Comparison of ENCODE assay signal across 1 cellular context in the genomic region with DNA sequence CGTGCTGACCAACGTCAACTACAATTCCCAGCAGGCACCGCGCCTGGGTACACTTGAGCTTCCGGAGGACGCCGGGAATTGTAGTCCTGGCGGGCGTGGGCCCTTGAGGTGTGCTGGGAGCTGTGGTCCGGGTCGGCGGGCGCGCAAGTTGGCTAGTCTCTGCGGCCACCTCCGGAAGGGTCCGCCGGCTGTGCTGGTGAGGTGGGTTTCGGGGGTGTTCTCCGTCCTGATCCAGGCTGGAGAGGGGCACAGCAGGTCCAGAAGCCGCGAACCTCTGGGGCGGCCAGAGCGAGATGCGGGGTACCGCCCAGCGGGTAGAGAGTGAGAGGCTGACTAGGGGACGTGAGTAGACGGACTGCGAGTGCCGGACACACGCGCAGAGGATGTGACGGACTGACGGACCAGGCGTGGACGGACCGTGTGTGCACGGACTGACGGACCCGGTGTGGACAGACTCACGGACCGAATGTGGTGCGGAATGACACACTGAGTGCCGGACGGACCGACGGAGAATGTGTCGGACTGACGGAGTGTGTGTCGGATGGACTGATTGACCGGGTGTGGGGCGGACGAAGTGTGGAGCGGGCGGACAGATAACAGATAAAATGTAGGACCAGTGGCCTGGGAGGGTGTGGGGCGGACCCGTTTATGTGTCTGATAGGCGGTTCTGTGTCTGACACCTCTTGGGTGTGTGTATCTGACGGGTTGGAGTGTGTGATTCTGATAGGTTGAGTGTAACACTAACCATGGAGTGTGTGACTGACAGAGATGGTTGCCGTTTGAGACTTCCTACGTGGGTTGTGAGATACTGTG.
TF ChIP-seq lines count a peak whose summit lies in the region.

Gene ZSCAN22 (plus strand): TSS at position 81 of the 813 bp plus-strand sequence. CDS start 7,809 bp downstream, outside the sequence.

TF ChIP-seq in K562, 482 proteins besides CTCF, POLR2A, EP300 and RAD21 (continued from another document and continues in another):
- no peak; the same call in 1 of the 2 replicates for TF ChIP-seq MGA (IDR thresholded peaks at IDR 0.05)
- TF ChIP-seq ZNF280A (IDR thresholded peaks at IDR 0.05; ENCODE audit: low read depth, partially characterized antibody) = no peak
- TF ChIP-seq MEF2D (tag; conservative IDR thresholded peaks at IDR 0.05; ENCODE audit: low read depth) = 0 out of 2 replicates have a peak, but pooled peaks have one; percentile 51
- TF ChIP-seq, protein P1, sequence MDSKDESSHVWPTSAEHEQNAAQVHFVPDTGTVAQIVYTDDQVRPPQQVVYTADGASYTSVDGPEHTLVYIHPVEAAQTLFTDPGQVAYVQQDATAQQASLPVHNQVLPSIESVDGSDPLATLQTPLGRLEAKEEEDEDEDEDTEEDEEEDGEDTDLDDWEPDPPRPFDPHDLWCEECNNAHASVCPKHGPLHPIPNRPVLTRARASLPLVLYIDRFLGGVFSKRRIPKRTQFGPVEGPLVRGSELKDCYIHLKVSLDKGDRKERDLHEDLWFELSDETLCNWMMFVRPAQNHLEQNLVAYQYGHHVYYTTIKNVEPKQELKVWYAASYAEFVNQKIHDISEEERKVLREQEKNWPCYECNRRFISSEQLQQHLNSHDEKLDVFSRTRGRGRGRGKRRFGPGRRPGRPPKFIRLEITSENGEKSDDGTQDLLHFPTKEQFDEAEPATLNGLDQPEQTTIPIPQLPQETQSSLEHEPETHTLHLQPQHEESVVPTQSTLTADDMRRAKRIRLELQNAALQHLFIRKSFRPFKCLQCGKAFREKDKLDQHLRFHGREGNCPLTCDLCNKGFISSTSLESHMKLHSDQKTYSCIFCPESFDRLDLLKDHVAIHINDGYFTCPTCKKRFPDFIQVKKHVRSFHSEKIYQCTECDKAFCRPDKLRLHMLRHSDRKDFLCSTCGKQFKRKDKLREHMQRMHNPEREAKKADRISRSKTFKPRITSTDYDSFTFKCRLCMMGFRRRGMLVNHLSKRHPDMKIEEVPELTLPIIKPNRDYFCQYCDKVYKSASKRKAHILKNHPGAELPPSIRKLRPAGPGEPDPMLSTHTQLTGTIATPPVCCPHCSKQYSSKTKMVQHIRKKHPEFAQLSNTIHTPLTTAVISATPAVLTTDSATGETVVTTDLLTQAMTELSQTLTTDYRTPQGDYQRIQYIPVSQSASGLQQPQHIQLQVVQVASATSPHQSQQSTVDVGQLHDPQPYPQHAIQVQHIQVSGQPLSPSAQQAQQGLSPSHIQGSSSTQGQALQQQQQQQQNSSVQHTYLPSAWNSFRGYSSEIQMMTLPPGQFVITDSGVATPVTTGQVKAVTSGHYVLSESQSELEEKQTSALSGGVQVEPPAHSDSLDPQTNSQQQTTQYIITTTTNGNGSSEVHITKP (IDR thresholded peaks at IDR 0.05; ENCODE audit: partially characterized antibody) = peak; percentile 57
- no peak for TF ChIP-seq JUNB (CRISPR knock-in tag; conservative IDR thresholded peaks at IDR 0.05)
- TF ChIP-seq ZFP1 (CRISPR knock-in tag; IDR thresholded peaks at IDR 0.05) = no peak
- TF ChIP-seq RBBP5 (IDR thresholded peaks at IDR 0.05; ENCODE audit: borderline replicate concordance, insufficient read depth, low read length, poor library complexity, severe bottlenecking) = peak; percentile 95
- TF ChIP-seq LARP7 (IDR thresholded peaks at IDR 0.05) = no peak; the same call in 1 of the 2 replicates
- TF ChIP-seq, protein P2, sequence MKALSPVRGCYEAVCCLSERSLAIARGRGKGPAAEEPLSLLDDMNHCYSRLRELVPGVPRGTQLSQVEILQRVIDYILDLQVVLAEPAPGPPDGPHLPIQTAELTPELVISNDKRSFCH (CRISPR knock-in tag; IDR thresholded peaks at IDR 0.05) = no peak
- TF ChIP-seq, protein P2 (tag; IDR thresholded peaks at IDR 0.05) = peak; percentile 92; the same call in 1 of the 2 replicates
- no peak for TF ChIP-seq SPI1 (IDR thresholded peaks at IDR 0.05; ENCODE audit: borderline replicate concordance, low read depth, low read length)
- no peak for TF ChIP-seq EWSR1 (IDR thresholded peaks at IDR 0.05; ENCODE audit: borderline replicate concordance, low read depth, partially characterized antibody)
- TF ChIP-seq NR4A1 (CRISPR knock-in tag; IDR thresholded peaks at IDR 0.05) = no peak
- peak; percentile 82 for TF ChIP-seq NR4A1 (tag; IDR thresholded peaks at IDR 0.05)
- TF ChIP-seq TARDBP (IDR thresholded peaks at IDR 0.05) = peak; percentile 67; the same call in 1 of the 2 replicates
- TF ChIP-seq POU5F1 (IDR thresholded peaks at IDR 0.05; ENCODE audit: borderline replicate concordance, low read depth, low read length, partially characterized antibody) = peak; percentile 72
- TF ChIP-seq DEAF1 (CRISPR knock-in tag; IDR thresholded peaks at IDR 0.05) = no peak
- TF ChIP-seq KDM2B (CRISPR knock-in tag; IDR thresholded peaks at IDR 0.05) = no peak
- peak; percentile 31; the same call in 1 of the 2 replicates for TF ChIP-seq HMGXB4 (CRISPR knock-in tag; IDR thresholded peaks at IDR 0.05)
- TF ChIP-seq CEBPB (tag; IDR thresholded peaks at IDR 0.05) = no peak
- TF ChIP-seq, protein P3, sequence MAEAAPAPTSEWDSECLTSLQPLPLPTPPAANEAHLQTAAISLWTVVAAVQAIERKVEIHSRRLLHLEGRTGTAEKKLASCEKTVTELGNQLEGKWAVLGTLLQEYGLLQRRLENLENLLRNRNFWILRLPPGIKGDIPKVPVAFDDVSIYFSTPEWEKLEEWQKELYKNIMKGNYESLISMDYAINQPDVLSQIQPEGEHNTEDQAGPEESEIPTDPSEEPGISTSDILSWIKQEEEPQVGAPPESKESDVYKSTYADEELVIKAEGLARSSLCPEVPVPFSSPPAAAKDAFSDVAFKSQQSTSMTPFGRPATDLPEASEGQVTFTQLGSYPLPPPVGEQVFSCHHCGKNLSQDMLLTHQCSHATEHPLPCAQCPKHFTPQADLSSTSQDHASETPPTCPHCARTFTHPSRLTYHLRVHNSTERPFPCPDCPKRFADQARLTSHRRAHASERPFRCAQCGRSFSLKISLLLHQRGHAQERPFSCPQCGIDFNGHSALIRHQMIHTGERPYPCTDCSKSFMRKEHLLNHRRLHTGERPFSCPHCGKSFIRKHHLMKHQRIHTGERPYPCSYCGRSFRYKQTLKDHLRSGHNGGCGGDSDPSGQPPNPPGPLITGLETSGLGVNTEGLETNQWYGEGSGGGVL (CRISPR knock-in tag; IDR thresholded peaks at IDR 0.05) = no peak
- peak; percentile 85; the same call in 1 of the 2 replicates for TF ChIP-seq NBN (IDR thresholded peaks at IDR 0.05; ENCODE audit: low read depth)
- no peak for TF ChIP-seq ZNF785 (CRISPR knock-in tag; IDR thresholded peaks at IDR 0.05)
- peak; percentile 76; the same call in 1 of the 2 replicates for TF ChIP-seq GATAD2A (IDR thresholded peaks at IDR 0.05)
- no peak for TF ChIP-seq FOXJ3 (CRISPR knock-in tag; IDR thresholded peaks at IDR 0.05)
- peak; percentile 73 to 79; a peak in 2 of 4 replicates for TF ChIP-seq SIN3A (IDR thresholded peaks at IDR 0.05; ENCODE audit: borderline replicate concordance in 2 of 2, control insufficient read depth in 1 of 2, low read depth in 2 of 2, low read length in 2 of 2)
- TF ChIP-seq MAFG (tag; conservative IDR thresholded peaks at IDR 0.05) = no peak
